1 cellular context compared by ENCODE assay signal in genomic region chr2:9374071-9374730, GRCh38.
TF ChIP-seq lines count a peak whose summit lies in the region.

No MANE protein-coding gene starts in this region.

TF ChIP-seq in IMR-90, 13 proteins besides CTCF, POLR2A, EP300 and RAD21 (continued from another document):
- TF ChIP-seq RCOR1 (IDR thresholded peaks at IDR 0.05; ENCODE audit: insufficient replicate concordance, low read length): no peak
- no peak for TF ChIP-seq ELK1 (IDR thresholded peaks at IDR 0.05; ENCODE audit: borderline replicate concordance, low read depth, low read length)
